19 cellular contexts compared by ENCODE assay signal in the genomic region with DNA sequence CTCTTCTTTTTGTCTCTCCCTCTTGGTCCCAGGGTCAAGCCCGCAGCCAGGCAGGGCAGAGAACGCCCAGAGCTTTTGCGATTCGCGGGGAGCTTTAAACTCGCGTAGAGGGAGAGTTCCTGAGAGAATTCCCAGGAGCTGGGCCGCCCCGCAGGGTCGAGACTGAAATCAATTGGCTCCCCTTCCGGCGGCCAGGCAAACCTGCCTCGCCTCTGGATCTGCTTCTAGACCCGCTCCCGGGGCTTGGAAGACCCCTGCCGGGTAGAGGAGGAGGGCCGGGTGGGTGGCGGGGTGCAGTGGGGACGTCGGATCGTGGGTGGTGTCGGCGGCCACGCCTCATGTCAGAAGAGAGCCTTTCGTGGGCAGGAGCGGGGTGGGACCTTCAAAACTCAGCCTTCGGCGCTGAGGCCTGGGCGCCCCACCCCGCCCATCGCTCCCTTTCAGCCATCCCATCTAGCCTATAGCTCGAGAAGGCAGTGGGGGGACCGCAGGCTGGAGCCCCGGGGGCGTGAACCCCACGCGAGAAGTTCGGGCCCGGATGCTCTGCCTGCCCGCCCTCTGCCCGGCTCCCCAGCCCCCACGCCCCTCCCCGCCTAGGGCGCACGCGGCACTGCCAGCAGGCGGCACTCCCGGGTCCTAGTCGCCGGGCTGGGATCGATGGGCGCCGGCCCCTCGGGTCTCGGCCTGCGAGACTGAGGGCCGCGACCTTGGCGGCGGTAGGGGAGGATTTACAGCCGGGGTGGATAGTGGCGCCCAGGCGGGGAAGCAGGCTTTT. TPM values are rescaled to one million over a fixed set of nuclear protein-coding genes. Genes with fewer than 3 reads are reported as not detected.
DNase-seq lines count a peak whose midpoint lies in the region; ATAC-seq, FAIRE-seq and TF ChIP-seq lines count a peak whose summit lies in the region.
"Had no signal": no experiment of that assay in that cellular context is flagged by ENCODE, and none has a peak within 500 bp of the region (broad histone marks: within the 10 kb centered on the region; RNA-seq: fewer than 3 reads in every experiment).

No MANE protein-coding gene starts in this region.

- peak; percentile 60 for TF ChIP-seq CTCF in progenitor cell of endocrine pancreas (IDR thresholded peaks at IDR 0.05; ENCODE audit: unreplicated experiment)

- no peak for ATAC-seq in activated T-helper 17 cell treated with anti-CD3 and anti-CD28 coated beads, Interleukin-2, amount 50 U/mL, for 72 hours (replicated peaks)
- ATAC-seq: left colon; pancreas; stimulated activated naive CD8-positive, alpha-beta T cell treated with anti-CD3 and anti-CD28 coated beads, Interleukin-15, amount 100 ng/mL, for 72 hours had no signal

- no peaks in the 10 kb centered on the region for H3K36me3 ChIP-seq in ES-I3 (ENCODE audit: insufficient read depth, low read length)
- H3K36me3 ChIP-seq: BLaER1 treated with 17β-estradiol and CSF1 and Interleukin-3, amounts not matched to agents 10 nM and 100 nM; colonic mucosa; pancreas had no signal

- DNase-seq in progenitor cell of endocrine pancreas (ENCODE audit: low spot score, unreplicated experiment) (peak; percentile 57), ACHN (no peak), frontal cortex (ENCODE audit: low spot score in 2 of 2) (no peak), kidney glomerular epithelial cell (lab: John Stamatoyannopoulos, UW) (no peak), occipital lobe (lab: John Stamatoyannopoulos, UW) (no peak)
- DNase-seq: colonic mucosa; foreskin fibroblast; KG1; left colon; NCI-H1930; SIG-M5; stimulated activated naive CD8-positive, alpha-beta T cell treated with anti-CD3 and anti-CD28 coated beads, Interleukin-15, amount 100 ng/mL, for 72 hours had no signal

- H3K9me3 Mint-ChIP-seq in activated T-helper 17 cell treated with anti-CD3 and anti-CD28 coated beads, Interleukin-2, amount 50 U/mL, for 72 hours, result no peaks in the 10 kb centered on the region
- H3K9me3 Mint-ChIP-seq in progenitor cell of endocrine pancreas (ENCODE audit: low read depth), result no peaks in the 10 kb centered on the region
- H3K9me3 Mint-ChIP-seq: stimulated activated naive CD8-positive, alpha-beta T cell treated with anti-CD3 and anti-CD28 coated beads, Interleukin-15, amount 100 ng/mL, for 72 hours had no signal

- H3K27me3 Mint-ChIP-seq in activated T-helper 17 cell treated with anti-CD3 and anti-CD28 coated beads, Interleukin-2, amount 50 U/mL, for 72 hours, result peaks cover 65% of the 10 kb centered on the region
- H3K27me3 Mint-ChIP-seq in progenitor cell of endocrine pancreas, result peaks cover 89% of the 10 kb centered on the region

- H3K4me3 Mint-ChIP-seq in activated T-helper 17 cell treated with anti-CD3 and anti-CD28 coated beads, Interleukin-2, amount 50 U/mL, for 72 hours, result peak overlapping the region; percentile 32
- peak overlapping the region; percentile 4 for H3K4me3 Mint-ChIP-seq in progenitor cell of endocrine pancreas (ENCODE audit: low read depth)
- H3K4me3 Mint-ChIP-seq: activated naive CD8-positive, alpha-beta T cell had no signal

- FAIRE-seq in frontal cortex (lab: Jason Lieb, UNC), result no peak
- FAIRE-seq: GM18507, pancreas had no signal

- H3K9me3 ChIP-seq in ES-I3 (ENCODE audit: control insufficient read depth, insufficient read depth, low read length) (no peaks in the 10 kb centered on the region), iPS-18c (ENCODE audit: control insufficient read depth, insufficient read depth, low read length) (peaks cover 2% of the 10 kb centered on the region)
- H3K9me3 ChIP-seq: colonic mucosa, pancreas had no signal

- H3K4me1 ChIP-seq in ES-I3 (ENCODE audit: insufficient read depth, low read length), result no peaks in the 10 kb centered on the region; the same call in 1 of the 2 replicates
- H3K4me1 ChIP-seq: colonic mucosa had no signal

- peak overlapping the region; percentile 61; the same call in 1 of the 2 replicates for H3K9ac ChIP-seq in ES-I3 (ENCODE audit: low read depth, low read length)
- H3K9ac ChIP-seq: BLaER1 treated with 17β-estradiol and CSF1 and Interleukin-3, amounts not matched to agents 10 nM and 100 nM had no signal

- in situ Hi-C loops in ACHN (cut with HindIII; ENCODE audit: low pct_ligation_motif_present, low pct_unique_long_range_greater_than_20kb, low sequenced_read_pairs), result no loop called here

- peaks cover 10% of the 10 kb centered on the region for H3K4me1 Mint-ChIP-seq in activated T-helper 17 cell treated with anti-CD3 and anti-CD28 coated beads, Interleukin-2, amount 50 U/mL, for 72 hours
- H3K4me1 Mint-ChIP-seq in progenitor cell of endocrine pancreas (ENCODE audit: low read depth), result peaks cover 14% of the 10 kb centered on the region

- H3K4me3 ChIP-seq in iPS-18c (ENCODE audit: insufficient read depth, low read depth, low read length), result peak overlapping the region; percentile 47
- H3K4me3 ChIP-seq: BLaER1 treated with 17β-estradiol and CSF1 and Interleukin-3, amounts not matched to agents 10 nM and 100 nM; colonic mucosa had no signal

- H3K27ac Mint-ChIP-seq in activated T-helper 17 cell treated with anti-CD3 and anti-CD28 coated beads, Interleukin-2, amount 50 U/mL, for 72 hours, result no peak overlapping the region
- H3K27ac Mint-ChIP-seq in progenitor cell of endocrine pancreas, result no peak overlapping the region
- H3K27ac Mint-ChIP-seq: activated naive CD8-positive, alpha-beta T cell; stimulated activated naive CD8-positive, alpha-beta T cell treated with anti-CD3 and anti-CD28 coated beads, Interleukin-15, amount 100 ng/mL, for 72 hours had no signal

- H3K36me3 Mint-ChIP-seq in activated T-helper 17 cell treated with anti-CD3 and anti-CD28 coated beads, Interleukin-2, amount 50 U/mL, for 72 hours (ENCODE audit: low read depth), result no peaks in the 10 kb centered on the region
- no peaks in the 10 kb centered on the region for H3K36me3 Mint-ChIP-seq in progenitor cell of endocrine pancreas (ENCODE audit: insufficient read depth)
- H3K36me3 Mint-ChIP-seq: activated naive CD8-positive, alpha-beta T cell had no signal

RNA-seq across cellular contexts. Expression of a gene that starts 6.1 kb away (rescaled TPM):
- total RNA-seq in activated T-helper 17 cell treated with anti-CD3 and anti-CD28 coated beads, Interleukin-2, amount 50 U/mL, for 72 hours, result under 1 TPM in 1 of 2 donors, not detected in 1; 0.05 TPM
- 0.50 and 1.2 TPM in 2 replicates for total RNA-seq in progenitor cell of endocrine pancreas
- 0.41 TPM for total RNA-seq in frontal cortex
- 0.47 TPM for total RNA-seq in occipital lobe

RNA-seq across cellular contexts. Expression of a gene that starts 58.6 kb away (rescaled TPM):
- not detected for total RNA-seq in activated T-helper 17 cell treated with anti-CD3 and anti-CD28 coated beads, Interleukin-2, amount 50 U/mL, for 72 hours
- total RNA-seq in progenitor cell of endocrine pancreas, result 21.0 and 26.0 TPM in 2 replicates
- total RNA-seq in frontal cortex, result 2.9 TPM
- total RNA-seq in occipital lobe, result 3.1 TPM
